Comparison of ENCODE assay signal across 14 cellular contexts in the genomic region with DNA sequence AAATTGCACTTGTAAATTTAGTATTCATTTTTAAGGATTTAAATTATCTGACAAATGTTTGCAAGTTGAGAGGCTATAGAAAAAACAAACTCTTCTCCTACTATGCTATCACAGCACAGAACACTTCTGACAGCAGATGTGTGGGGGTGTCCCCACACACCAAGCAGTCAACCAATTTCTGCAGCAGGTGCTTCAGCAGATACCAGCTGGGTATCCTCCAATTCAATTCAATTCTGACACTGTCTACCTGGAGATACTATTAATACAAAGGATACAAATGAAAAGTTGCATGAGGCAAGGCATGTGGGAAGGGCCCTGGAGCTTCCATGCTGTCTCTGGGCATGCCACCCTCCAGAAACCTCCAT. TPM values are rescaled to one million over a fixed set of nuclear protein-coding genes. Genes with fewer than 3 reads are reported as not detected.
DNase-seq lines count a peak whose midpoint lies in the region; ATAC-seq lines count a peak whose summit lies in the region.
"Had no signal": no experiment of that assay in that cellular context is flagged by ENCODE, and none has a peak within 500 bp of the region (broad histone marks: within the 10 kb centered on the region; RNA-seq: fewer than 3 reads in every experiment).

No MANE protein-coding gene starts in this region.

- no peak overlapping the region for H3K4me3 Mint-ChIP-seq in activated naive CD4-positive, alpha-beta T cell treated with anti-CD3 and anti-CD28 coated beads for 36 hours
- H3K4me3 Mint-ChIP-seq in T-helper 17 cell = peak overlapping the region; percentile 63
- H3K4me3 Mint-ChIP-seq in central memory CD8-positive, alpha-beta T cell = peak overlapping the region; percentile 53
- no peak overlapping the region for H3K4me3 Mint-ChIP-seq in stimulated activated naive B cell treated with anti-CD40 and anti-IgM and Interleukin-4, amounts not matched to agents 10 μg/mL and 1 μg/mL and 100 μg/mL, for 72 hours

- H3K9me3 ChIP-seq in T-helper 17 cell (ENCODE audit: control insufficient read depth, low read length, poor library complexity, severe bottlenecking) = no peaks in the 10 kb centered on the region

- peaks cover 49% of the 10 kb centered on the region for H3K9me3 Mint-ChIP-seq in activated naive CD4-positive, alpha-beta T cell treated with anti-CD3 and anti-CD28 coated beads for 36 hours
- H3K9me3 Mint-ChIP-seq in central memory CD8-positive, alpha-beta T cell = peaks cover 10% of the 10 kb centered on the region
- H3K9me3 Mint-ChIP-seq in stimulated activated naive B cell treated with anti-CD40 and anti-IgM and Interleukin-4, amounts not matched to agents 10 μg/mL and 1 μg/mL and 100 μg/mL, for 72 hours = peaks cover 25 to 31% of the 10 kb centered on the region in 2 donors

- CTCF ChIA-PET in activated naive CD4-positive, alpha-beta T cell treated with anti-CD3 and anti-CD28 coated beads for 36 hours (lab: Charles Lee) = interaction anchor here (1.4 to 1.5 kb wide), 2 partner anchors 8 to 29 kb away, joined by 3 to 4 read pairs; no protein-coding TSS in a partner anchor

- peak overlapping the region; percentile 86 for H3K27ac Mint-ChIP-seq in activated naive CD4-positive, alpha-beta T cell treated with anti-CD3 and anti-CD28 coated beads for 36 hours
- peak overlapping the region; percentile 93 for H3K27ac Mint-ChIP-seq in T-helper 17 cell
- no peak overlapping the region for H3K27ac Mint-ChIP-seq in central memory CD8-positive, alpha-beta T cell (ENCODE audit: low read depth)
- peak overlapping the region; percentile 42 for H3K27ac Mint-ChIP-seq in stimulated activated naive B cell treated with anti-CD40 and anti-IgM and Interleukin-4, amounts not matched to agents 10 μg/mL and 1 μg/mL and 100 μg/mL, for 72 hours

- H3K27me3 Mint-ChIP-seq in activated naive CD4-positive, alpha-beta T cell treated with anti-CD3 and anti-CD28 coated beads for 36 hours (ENCODE audit: low read depth) = no peaks in the 10 kb centered on the region
- no peaks in the 10 kb centered on the region for H3K27me3 Mint-ChIP-seq in T-helper 17 cell
- H3K27me3 Mint-ChIP-seq in central memory CD8-positive, alpha-beta T cell = no peaks in the 10 kb centered on the region
- no peaks in the 10 kb centered on the region for H3K27me3 Mint-ChIP-seq in stimulated activated naive B cell treated with anti-CD40 and anti-IgM and Interleukin-4, amounts not matched to agents 10 μg/mL and 1 μg/mL and 100 μg/mL, for 72 hours
- H3K27me3 Mint-ChIP-seq: naive B cell had no signal

- ATAC-seq in T-helper 17 cell = peak; percentile 60
- peak; percentile 32 for ATAC-seq in central memory CD8-positive, alpha-beta T cell (replicated peaks; ENCODE audit: extremely low read depth, poor library complexity, severe bottlenecking)
- ATAC-seq in stimulated activated naive B cell treated with anti-CD40 and anti-IgM and Interleukin-4, amounts not matched to agents 10 μg/mL and 1 μg/mL and 100 μg/mL, for 72 hours (replicated peaks) = no peak
- no peak for ATAC-seq in HG02642 (IDR thresholded peaks at IDR 0.05; ENCODE audit: poor library complexity, unreplicated experiment)
- no peak for ATAC-seq in HG02610 (IDR thresholded peaks at IDR 0.05; ENCODE audit: unreplicated experiment)
- ATAC-seq: HCT116, left ventricle myocardium superior had no signal

- DNase-seq in activated naive CD4-positive, alpha-beta T cell treated with anti-CD3 and anti-CD28 coated beads for 36 hours = peak; percentile 25
- no peak for DNase-seq in activated naive CD4-positive, alpha-beta T cell treated with anti-CD3 and anti-CD28 coated beads, Interleukin-2, amount 50 U/mL, for 16 hours
- no peak for DNase-seq in T-helper 17 cell
- DNase-seq in central memory CD8-positive, alpha-beta T cell (ENCODE audit: low spot score in 2 of 2) = no peak
- no peak for DNase-seq in stimulated activated naive B cell treated with anti-CD40 and anti-IgM and Interleukin-4, amounts not matched to agents 10 μg/mL and 1 μg/mL and 100 μg/mL, for 72 hours
- DNase-seq: IMR-90, islet precursor cell, naive B cell, NCI-H1092 treated with DMSO at 0.1 percent for 48 hours, NCI-H2029 had no signal

- peaks cover 69% of the 10 kb centered on the region for H3K36me3 Mint-ChIP-seq in activated naive CD4-positive, alpha-beta T cell treated with anti-CD3 and anti-CD28 coated beads for 36 hours (ENCODE audit: low read depth)
- H3K36me3 Mint-ChIP-seq in T-helper 17 cell (ENCODE audit: low read depth) = peaks cover 2% of the 10 kb centered on the region
- peaks cover 15% of the 10 kb centered on the region for H3K36me3 Mint-ChIP-seq in central memory CD8-positive, alpha-beta T cell (ENCODE audit: insufficient read depth)
- peaks cover 59 to 75% of the 10 kb centered on the region in 2 donors for H3K36me3 Mint-ChIP-seq in stimulated activated naive B cell treated with anti-CD40 and anti-IgM and Interleukin-4, amounts not matched to agents 10 μg/mL and 1 μg/mL and 100 μg/mL, for 72 hours

- intact Hi-C loops in activated naive CD4-positive, alpha-beta T cell treated with anti-CD3 and anti-CD28 coated beads for 36 hours (cut with micrococcal nuclease) = loop anchor here (1.0 kb wide), 2 partner anchors 8 to 35 kb away; a partner anchor contains a TSS

- H3K4me1 Mint-ChIP-seq in activated naive CD4-positive, alpha-beta T cell treated with anti-CD3 and anti-CD28 coated beads for 36 hours (ENCODE audit: low read depth) = peaks cover 75% of the 10 kb centered on the region
- peaks cover 24% of the 10 kb centered on the region for H3K4me1 Mint-ChIP-seq in T-helper 17 cell
- peaks cover 62% of the 10 kb centered on the region for H3K4me1 Mint-ChIP-seq in central memory CD8-positive, alpha-beta T cell
- H3K4me1 Mint-ChIP-seq in stimulated activated naive B cell treated with anti-CD40 and anti-IgM and Interleukin-4, amounts not matched to agents 10 μg/mL and 1 μg/mL and 100 μg/mL, for 72 hours = peaks cover 14 to 37% of the 10 kb centered on the region in 2 donors

RNA-seq across cellular contexts. Expression of a gene that starts 35.1 kb away (rescaled TPM):
- total RNA-seq in activated naive CD4-positive, alpha-beta T cell treated with anti-CD3 and anti-CD28 coated beads for 36 hours = 10 to 100 TPM; 51.9 to 63.1 TPM
- total RNA-seq in T-helper 17 cell = 100 to 1,000 TPM; 140 to 153 TPM

Comparison
In these comparisons a context has a peak if more than half of its experiments do, and no peak if none do; other contexts are left out.
1. H3K4me3 Mint-ChIP-seq: peak in T-helper 17 cell (single experiment) and central memory CD8-positive, alpha-beta T cell (single experiment); none in activated naive CD4-positive, alpha-beta T cell treated with anti-CD3 and anti-CD28 coated beads for 36 hours (single experiment) and stimulated activated naive B cell treated with anti-CD40 and anti-IgM and Interleukin-4, amounts not matched to agents 10 μg/mL and 1 μg/mL and 100 μg/mL, for 72 hours (0 of 2).
2. ATAC-seq: peak in T-helper 17 cell (single experiment) and central memory CD8-positive, alpha-beta T cell (single experiment); none in stimulated activated naive B cell treated with anti-CD40 and anti-IgM and Interleukin-4, amounts not matched to agents 10 μg/mL and 1 μg/mL and 100 μg/mL, for 72 hours (0 of 2), HG02642 (single experiment) and HG02610 (single experiment).